Comparison of ENCODE assay signal across 11 cellular contexts in genomic region chr7:113867325-113867724, GRCh38. TPM values are rescaled to one million over a fixed set of nuclear protein-coding genes. Genes with fewer than 3 reads are reported as not detected.
"Had no signal": no experiment of that assay in that cellular context is flagged by ENCODE, and none has a peak within 500 bp of the region (broad histone marks: within the 10 kb centered on the region; RNA-seq: fewer than 3 reads in every experiment).

No MANE protein-coding gene starts in this region.

- H3K27ac ChIP-seq: HL-60, KMS-11 had no signal

- H3K27ac Mint-ChIP-seq: IgD-negative memory B cell had no signal

- DNase-seq: IMR-90, KBM-7, KG1 had no signal

- ATAC-seq: HepG2, K562 had no signal

- H3K4me1 Mint-ChIP-seq: IgD-negative memory B cell had no signal

- FAIRE-seq: HepG2, HTR-8/SVneo, K562 had no signal

- H3K36me3 Mint-ChIP-seq: IgD-negative memory B cell had no signal

- H3K27me3 Mint-ChIP-seq: IgD-negative memory B cell had no signal

- H3K4me3 Mint-ChIP-seq: IgD-negative memory B cell had no signal

- H3K4me3 ChIP-seq: K562 had no signal

RNA-seq across cellular contexts. Expression of gene PPP1R3A, which starts 51.5 kb away (rescaled TPM):
- total RNA-seq: HepG2, HT-29, HT1080, IMR-90, K562 had no signal
- polyA plus RNA-seq: HepG2, IgD-negative memory B cell, IMR-90 had no signal
